Comparison of ENCODE assay signal across 23 cellular contexts in genomic region chr17:311119-311848, GRCh38. TPM values are rescaled to one million over a fixed set of nuclear protein-coding genes. Genes with fewer than 3 reads are reported as not detected.
A peak's percentile ranks its signal among the peaks of the same experiment; 100 is the strongest.
DNase-seq lines count a peak whose midpoint lies in the region; ATAC-seq and TF ChIP-seq lines count a peak whose summit lies in the region.
"Had no signal": no experiment of that assay in that cellular context is flagged by ENCODE, and none has a peak within 500 bp of the region (broad histone marks: within the 10 kb centered on the region; RNA-seq: fewer than 3 reads in every experiment).

No MANE protein-coding gene starts in this region.

- TF ChIP-seq CTCF in dorsolateral prefrontal cortex (IDR thresholded peaks at IDR 0.05 in 54 of 56, conservative IDR thresholded peaks at IDR 0.05 in 2 of 56; ENCODE audit: low read depth in 1 of 56, partially characterized antibody in 56 of 56), result no peak

- H3K9me3 ChIP-seq in BLaER1 (peaks cover 13% of the 10 kb centered on the region), neuronal stem cell (replicated peaks in 1 of 2; ENCODE audit: control insufficient read depth in 2 of 2, insufficient read depth in 1 of 2, low read depth in 1 of 2, low read length in 2 of 2) (peaks cover 0 to 4% of the 10 kb centered on the region in 2 donors)
- H3K9me3 ChIP-seq: gastrocnemius medialis had no signal

- no peak overlapping the region for H2AK5ac ChIP-seq in neuronal stem cell (ENCODE audit: low read depth, low read length)

- WGBS in neuronal stem cell (ENCODE audit: extremely low coverage in 2 of 2, insufficient read length in 2 of 2, insufficient replicate concordance in 1 of 2), 2 donors, result no CpG with 5 or more reads among the region's 21 CpGs

- POLR2A ChIA-PET in activated CD4-positive, alpha-beta T cell treated with anti-CD3 and anti-CD28 coated beads for 36 hours (lab: Charles Lee), result no interaction called here

- H3K27ac Mint-ChIP-seq in activated CD4-positive, alpha-beta T cell treated with anti-CD3 and anti-CD28 coated beads for 36 hours, result no peak overlapping the region
- H3K27ac Mint-ChIP-seq: activated naive CD8-positive, alpha-beta T cell; T-helper 2 cell treated with Interferon-gamma antibody and Interleukin-4, amounts not matched to agents 5 μg/mL and 100 μg/mL, for 36 hours had no signal

- H3K4me3 ChIP-seq in BLaER1 (no peak overlapping the region), H7 (ENCODE audit: insufficient read depth, low read depth, low read length) (no peak overlapping the region), dorsolateral prefrontal cortex (no peak overlapping the region), neuronal stem cell (ENCODE audit: low read length in 2 of 2) (no peak overlapping the region)
- H3K4me3 ChIP-seq: BLaER1 treated with 17β-estradiol and CSF1 and Interleukin-3, amounts not matched to agents 10 nM and 100 nM; gastrocnemius medialis had no signal

- CTCF ChIA-PET in activated CD4-positive, alpha-beta T cell treated with anti-CD3 and anti-CD28 coated beads for 36 hours (lab: Charles Lee), result no interaction called here

- H3K36me3 ChIP-seq in BLaER1, result peaks cover 18% of the 10 kb centered on the region; the same call in 1 of the 2 replicates
- H3K36me3 ChIP-seq in H7 (replicated peaks; ENCODE audit: control insufficient read depth, insufficient read depth, low read length), result no peaks in the 10 kb centered on the region
- H3K36me3 ChIP-seq in neuronal stem cell (replicated peaks in 1 of 2; ENCODE audit: control insufficient read depth in 2 of 2, insufficient read depth in 2 of 2, low read length in 2 of 2), result peaks cover 0 to 5% of the 10 kb centered on the region in 2 donors
- H3K36me3 ChIP-seq: gastrocnemius medialis had no signal

- H3K9me3 Mint-ChIP-seq in activated CD4-positive, alpha-beta T cell treated with anti-CD3 and anti-CD28 coated beads for 36 hours (ENCODE audit: low read depth), result no peaks in the 10 kb centered on the region

- H2BK5ac ChIP-seq in neuronal stem cell (ENCODE audit: low read length), result no peak overlapping the region

- no peaks in the 10 kb centered on the region for H3K4me1 Mint-ChIP-seq in activated CD4-positive, alpha-beta T cell treated with anti-CD3 and anti-CD28 coated beads for 36 hours

- ATAC-seq in GM21423 (IDR thresholded peaks at IDR 0.05; ENCODE audit: unreplicated experiment) (no peak), HG02970 (IDR thresholded peaks at IDR 0.05; ENCODE audit: low FRiP score, unreplicated experiment) (no peak)
- no peak for ATAC-seq in activated CD4-positive, alpha-beta T cell treated with anti-CD3 and anti-CD28 coated beads for 36 hours
- ATAC-seq: gastrocnemius medialis, HCT116 had no signal

- H2AFZ ChIP-seq in neuronal stem cell (ENCODE audit: low read length), result no peak overlapping the region

- intact Hi-C loops in dorsolateral prefrontal cortex (cut with DNase I), result loop anchor here in 1 of 2 donors (2.0 kb wide), 1 partner anchor 20 kb away; no protein-coding TSS in a partner anchor
- intact Hi-C loops in activated CD4-positive, alpha-beta T cell treated with anti-CD3 and anti-CD28 coated beads for 36 hours (cut with DNase I, micrococcal nuclease), result no loop called here

- H3K27me3 Mint-ChIP-seq in activated CD4-positive, alpha-beta T cell treated with anti-CD3 and anti-CD28 coated beads for 36 hours, result no peaks in the 10 kb centered on the region
- H3K27me3 Mint-ChIP-seq: activated naive CD8-positive, alpha-beta T cell had no signal

- no peak overlapping the region for H3K4ac ChIP-seq in neuronal stem cell (ENCODE audit: low read length)

- H3K27ac ChIP-seq in BLaER1 (no peak overlapping the region), dorsolateral prefrontal cortex (peak overlapping the region in 30 of 59 donors; percentile 24 to 91 (median 64)), neuronal stem cell (replicated peaks; ENCODE audit: low read length) (peak overlapping the region; percentile 95)
- H3K27ac ChIP-seq: BLaER1 treated with 17β-estradiol and CSF1 and Interleukin-3, amounts not matched to agents 10 nM and 100 nM had no signal

- H3K27me3 ChIP-seq in BLaER1, result no peaks in the 10 kb centered on the region
- H3K27me3 ChIP-seq in H7 (ENCODE audit: control insufficient read depth, insufficient read depth, low read length), result no peaks in the 10 kb centered on the region; the same call in 1 of the 2 replicates
- no peaks in the 10 kb centered on the region for H3K27me3 ChIP-seq in dorsolateral prefrontal cortex
- H3K27me3 ChIP-seq in neuronal stem cell (ENCODE audit: control insufficient read depth in 3 of 3, insufficient read depth in 3 of 3, low read depth in 1 of 3, low read length in 3 of 3), result no peaks in the 10 kb centered on the region
- H3K27me3 ChIP-seq: gastrocnemius medialis had no signal

- peaks cover 51% of the 10 kb centered on the region for H3K4me1 ChIP-seq in BLaER1
- H3K4me1 ChIP-seq in neuronal stem cell (ENCODE audit: control insufficient read depth in 2 of 2, insufficient read depth in 1 of 2, low read depth in 1 of 2, low read length in 2 of 2), result peaks cover 21 to 47% of the 10 kb centered on the region in 2 donors
- H3K4me1 ChIP-seq: gastrocnemius medialis had no signal

- peaks cover 2% of the 10 kb centered on the region for H3K79me1 ChIP-seq in neuronal stem cell (ENCODE audit: low read depth, low read length)

- H4K8ac ChIP-seq in neuronal stem cell (ENCODE audit: low read depth, low read length), result no peak overlapping the region

- H4K20me1 ChIP-seq in BLaER1, result peaks cover 79% of the 10 kb centered on the region

- no peak overlapping the region for H3K4me3 Mint-ChIP-seq in activated CD4-positive, alpha-beta T cell treated with anti-CD3 and anti-CD28 coated beads for 36 hours
- H3K4me3 Mint-ChIP-seq: activated naive CD8-positive, alpha-beta T cell; neural crest cell; T-helper 2 cell treated with Interferon-gamma antibody and Interleukin-4, amounts not matched to agents 5 μg/mL and 100 μg/mL, for 36 hours had no signal

- no peaks in the 10 kb centered on the region for H3K36me3 Mint-ChIP-seq in activated CD4-positive, alpha-beta T cell treated with anti-CD3 and anti-CD28 coated beads for 36 hours (ENCODE audit: low read depth)
- H3K36me3 Mint-ChIP-seq: activated naive CD8-positive, alpha-beta T cell had no signal

- H3K23ac ChIP-seq in neuronal stem cell (ENCODE audit: low read depth, low read length, poor library complexity), result no peak overlapping the region

- H4K91ac ChIP-seq in neuronal stem cell (ENCODE audit: low read depth, low read length, poor library complexity), result no peak overlapping the region

- H2BK15ac ChIP-seq in neuronal stem cell (ENCODE audit: low read length), result no peak overlapping the region

- H3K14ac ChIP-seq in neuronal stem cell (ENCODE audit: low read length), result no peak overlapping the region

- H3K4me2 ChIP-seq in BLaER1 (peak overlapping the region; percentile 7; the same call in 1 of the 2 replicates), neuronal stem cell (ENCODE audit: insufficient read depth, low read length, poor library complexity, severe bottlenecking) (no peak overlapping the region)

- peak overlapping the region; percentile 91 for H3K18ac ChIP-seq in neuronal stem cell (ENCODE audit: low read length)

- H2BK12ac ChIP-seq in neuronal stem cell (ENCODE audit: low read length), result no peak overlapping the region

- H3K9ac ChIP-seq in BLaER1, result no peak overlapping the region
- H3K9ac ChIP-seq in neuronal stem cell (ENCODE audit: low read depth, low read length, poor library complexity), result no peak overlapping the region

- H2BK120ac ChIP-seq in neuronal stem cell (ENCODE audit: low read depth, low read length), result no peak overlapping the region

- DNase-seq in H7, result peak; percentile 68
- DNase-seq in dorsolateral prefrontal cortex, result peak in 1 of 10 donors; percentile 39
- DNase-seq in neuronal stem cell (ENCODE audit: low spot score), result no peak
- DNase-seq in Ammon's horn (ENCODE audit: low spot score), result no peak
- DNase-seq in activated CD4-positive, alpha-beta T cell treated with anti-CD3 and anti-CD28 coated beads for 36 hours, result no peak
- DNase-seq: caudate nucleus; dermis blood vessel endothelial cell; gastrocnemius medialis; hippocampal formation; mesenchymal stem cell; NCI-H146; SIG-M5; stimulated activated CD4-positive, alpha-beta T cell treated with anti-CD3 and anti-CD28 coated beads, Interleukin-15, amount 100 ng/mL, for 24 hours; stimulated activated CD4-positive, alpha-beta T cell treated with anti-CD3 and anti-CD28 coated beads, Interleukin-4, amount 100 ng/mL, for 4 hours; trophoblast cell had no signal

RNA-seq across cellular contexts. Expression of gene RPH3AL, which starts 41.3 kb away (rescaled TPM):
- total RNA-seq in H7 (2014; rRNA removed; shearing (Covaris generic)), result 1.3 and 2.8 TPM in 2 replicates
- 10 to 100 TPM in 51 of 120 experiments, 1 to 10 TPM in 69; 4.2 to 18.6 (median 9.3) TPM for total RNA-seq in dorsolateral prefrontal cortex
- polyA plus RNA-seq in neuronal stem cell (2013, experiment 1 of 2), result 7.7 TPM
- 6.5 TPM for polyA plus RNA-seq in neuronal stem cell (2013, experiment 2 of 2)
- total RNA-seq in activated CD4-positive, alpha-beta T cell treated with anti-CD3 and anti-CD28 coated beads for 36 hours, result 1 to 10 TPM; 1.4 to 2.0 TPM
